Comparison of ENCODE assay signal across 1 cellular context in the genomic region with DNA sequence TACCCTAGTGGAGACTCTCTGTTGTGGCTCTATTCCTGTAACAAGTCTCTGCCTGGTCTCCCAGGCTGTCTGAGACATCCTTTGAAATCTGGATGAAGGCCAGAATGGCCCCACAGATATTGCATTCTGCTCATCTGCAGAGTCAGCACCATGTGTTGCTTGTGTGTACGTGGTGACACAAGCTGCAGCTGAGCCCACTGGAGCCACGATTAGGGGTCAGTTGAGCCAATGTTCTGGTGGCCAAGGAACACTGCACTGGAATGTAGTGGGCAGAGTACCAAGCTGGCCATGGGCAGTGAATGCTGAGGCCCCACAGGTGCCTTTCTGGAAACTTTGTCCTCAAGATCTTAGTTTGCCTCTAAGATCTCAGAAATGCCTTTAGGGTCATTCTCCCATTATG.
TF ChIP-seq lines count a peak whose summit lies in the region.

No MANE protein-coding gene starts in this region.

TF ChIP-seq in GM23338, 12 proteins besides CTCF, POLR2A, EP300 and RAD21:
- TF ChIP-seq, protein P1, sequence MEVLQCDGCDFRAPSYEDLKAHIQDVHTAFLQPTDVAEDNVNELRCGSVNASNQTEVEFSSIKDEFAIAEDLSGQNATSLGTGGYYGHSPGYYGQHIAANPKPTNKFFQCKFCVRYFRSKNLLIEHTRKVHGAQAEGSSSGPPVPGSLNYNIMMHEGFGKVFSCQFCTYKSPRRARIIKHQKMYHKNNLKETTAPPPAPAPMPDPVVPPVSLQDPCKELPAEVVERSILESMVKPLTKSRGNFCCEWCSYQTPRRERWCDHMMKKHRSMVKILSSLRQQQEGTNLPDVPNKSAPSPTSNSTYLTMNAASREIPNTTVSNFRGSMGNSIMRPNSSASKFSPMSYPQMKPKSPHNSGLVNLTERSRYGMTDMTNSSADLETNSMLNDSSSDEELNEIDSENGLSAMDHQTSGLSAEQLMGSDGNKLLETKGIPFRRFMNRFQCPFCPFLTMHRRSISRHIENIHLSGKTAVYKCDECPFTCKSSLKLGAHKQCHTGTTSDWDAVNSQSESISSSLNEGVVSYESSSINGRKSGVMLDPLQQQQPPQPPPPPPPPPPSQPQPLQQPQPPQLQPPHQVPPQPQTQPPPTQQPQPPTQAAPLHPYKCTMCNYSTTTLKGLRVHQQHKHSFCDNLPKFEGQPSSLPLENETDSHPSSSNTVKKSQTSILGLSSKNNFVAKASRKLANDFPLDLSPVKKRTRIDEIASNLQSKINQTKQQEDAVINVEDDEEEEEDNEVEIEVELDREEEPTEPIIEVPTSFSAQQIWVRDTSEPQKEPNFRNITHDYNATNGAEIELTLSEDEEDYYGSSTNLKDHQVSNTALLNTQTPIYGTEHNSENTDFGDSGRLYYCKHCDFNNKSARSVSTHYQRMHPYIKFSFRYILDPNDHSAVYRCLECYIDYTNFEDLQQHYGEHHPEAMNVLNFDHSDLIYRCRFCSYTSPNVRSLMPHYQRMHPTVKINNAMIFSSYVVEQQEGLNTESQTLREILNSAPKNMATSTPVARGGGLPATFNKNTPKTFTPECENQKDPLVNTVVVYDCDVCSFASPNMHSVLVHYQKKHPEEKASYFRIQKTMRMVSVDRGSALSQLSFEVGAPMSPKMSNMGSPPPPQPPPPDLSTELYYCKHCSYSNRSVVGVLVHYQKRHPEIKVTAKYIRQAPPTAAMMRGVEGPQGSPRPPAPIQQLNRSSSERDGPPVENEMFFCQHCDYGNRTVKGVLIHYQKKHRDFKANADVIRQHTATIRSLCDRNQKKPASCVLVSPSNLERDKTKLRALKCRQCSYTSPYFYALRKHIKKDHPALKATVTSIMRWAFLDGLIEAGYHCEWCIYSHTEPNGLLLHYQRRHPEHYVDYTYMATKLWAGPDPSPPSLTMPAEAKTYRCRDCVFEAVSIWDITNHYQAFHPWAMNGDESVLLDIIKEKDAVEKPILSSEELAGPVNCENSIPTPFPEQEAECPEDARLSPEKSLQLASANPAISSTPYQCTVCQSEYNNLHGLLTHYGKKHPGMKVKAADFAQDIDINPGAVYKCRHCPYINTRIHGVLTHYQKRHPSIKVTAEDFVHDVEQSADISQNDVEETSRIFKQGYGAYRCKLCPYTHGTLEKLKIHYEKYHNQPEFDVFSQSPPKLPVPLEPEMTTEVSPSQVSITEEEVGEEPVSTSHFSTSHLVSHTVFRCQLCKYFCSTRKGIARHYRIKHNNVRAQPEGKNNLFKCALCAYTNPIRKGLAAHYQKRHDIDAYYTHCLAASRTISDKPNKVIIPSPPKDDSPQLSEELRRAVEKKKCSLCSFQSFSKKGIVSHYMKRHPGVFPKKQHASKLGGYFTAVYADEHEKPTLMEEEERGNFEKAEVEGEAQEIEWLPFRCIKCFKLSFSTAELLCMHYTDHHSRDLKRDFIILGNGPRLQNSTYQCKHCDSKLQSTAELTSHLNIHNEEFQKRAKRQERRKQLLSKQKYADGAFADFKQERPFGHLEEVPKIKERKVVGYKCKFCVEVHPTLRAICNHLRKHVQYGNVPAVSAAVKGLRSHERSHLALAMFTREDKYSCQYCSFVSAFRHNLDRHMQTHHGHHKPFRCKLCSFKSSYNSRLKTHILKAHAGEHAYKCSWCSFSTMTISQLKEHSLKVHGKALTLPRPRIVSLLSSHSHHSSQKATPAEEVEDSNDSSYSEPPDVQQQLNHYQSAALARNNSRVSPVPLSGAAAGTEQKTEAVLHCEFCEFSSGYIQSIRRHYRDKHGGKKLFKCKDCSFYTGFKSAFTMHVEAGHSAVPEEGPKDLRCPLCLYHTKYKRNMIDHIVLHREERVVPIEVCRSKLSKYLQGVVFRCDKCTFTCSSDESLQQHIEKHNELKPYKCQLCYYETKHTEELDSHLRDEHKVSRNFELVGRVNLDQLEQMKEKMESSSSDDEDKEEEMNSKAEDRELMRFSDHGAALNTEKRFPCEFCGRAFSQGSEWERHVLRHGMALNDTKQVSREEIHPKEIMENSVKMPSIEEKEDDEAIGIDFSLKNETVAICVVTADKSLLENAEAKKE (CRISPR knock-in tag; IDR thresholded peaks at IDR 0.05), result no peak
- TF ChIP-seq ZNF331 (CRISPR knock-in tag; IDR thresholded peaks at IDR 0.05; ENCODE audit: low read depth) (no peak), NANOG (IDR thresholded peaks at IDR 0.05; ENCODE audit: borderline replicate concordance) (no peak), JUNB (IDR thresholded peaks at IDR 0.05; ENCODE audit: unreplicated experiment) (no peak), CREB1 (CRISPR knock-in tag; IDR thresholded peaks at IDR 0.05; ENCODE audit: low read depth) (no peak), ZNF114 (CRISPR knock-in tag; IDR thresholded peaks at IDR 0.05) (no peak), EZH2phosphoT487 (IDR thresholded peaks at IDR 0.05; ENCODE audit: unreplicated experiment) (no peak), EZH2 (IDR thresholded peaks at IDR 0.05; ENCODE audit: low read depth, unreplicated experiment) (no peak), POLR2AphosphoS5 (IDR thresholded peaks at IDR 0.05; ENCODE audit: low read depth) (no peak), STAT1 (IDR thresholded peaks at IDR 0.05; ENCODE audit: unreplicated experiment) (no peak)
- TF ChIP-seq, protein P2, sequence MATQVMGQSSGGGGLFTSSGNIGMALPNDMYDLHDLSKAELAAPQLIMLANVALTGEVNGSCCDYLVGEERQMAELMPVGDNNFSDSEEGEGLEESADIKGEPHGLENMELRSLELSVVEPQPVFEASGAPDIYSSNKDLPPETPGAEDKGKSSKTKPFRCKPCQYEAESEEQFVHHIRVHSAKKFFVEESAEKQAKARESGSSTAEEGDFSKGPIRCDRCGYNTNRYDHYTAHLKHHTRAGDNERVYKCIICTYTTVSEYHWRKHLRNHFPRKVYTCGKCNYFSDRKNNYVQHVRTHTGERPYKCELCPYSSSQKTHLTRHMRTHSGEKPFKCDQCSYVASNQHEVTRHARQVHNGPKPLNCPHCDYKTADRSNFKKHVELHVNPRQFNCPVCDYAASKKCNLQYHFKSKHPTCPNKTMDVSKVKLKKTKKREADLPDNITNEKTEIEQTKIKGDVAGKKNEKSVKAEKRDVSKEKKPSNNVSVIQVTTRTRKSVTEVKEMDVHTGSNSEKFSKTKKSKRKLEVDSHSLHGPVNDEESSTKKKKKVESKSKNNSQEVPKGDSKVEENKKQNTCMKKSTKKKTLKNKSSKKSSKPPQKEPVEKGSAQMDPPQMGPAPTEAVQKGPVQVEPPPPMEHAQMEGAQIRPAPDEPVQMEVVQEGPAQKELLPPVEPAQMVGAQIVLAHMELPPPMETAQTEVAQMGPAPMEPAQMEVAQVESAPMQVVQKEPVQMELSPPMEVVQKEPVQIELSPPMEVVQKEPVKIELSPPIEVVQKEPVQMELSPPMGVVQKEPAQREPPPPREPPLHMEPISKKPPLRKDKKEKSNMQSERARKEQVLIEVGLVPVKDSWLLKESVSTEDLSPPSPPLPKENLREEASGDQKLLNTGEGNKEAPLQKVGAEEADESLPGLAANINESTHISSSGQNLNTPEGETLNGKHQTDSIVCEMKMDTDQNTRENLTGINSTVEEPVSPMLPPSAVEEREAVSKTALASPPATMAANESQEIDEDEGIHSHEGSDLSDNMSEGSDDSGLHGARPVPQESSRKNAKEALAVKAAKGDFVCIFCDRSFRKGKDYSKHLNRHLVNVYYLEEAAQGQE (IDR thresholded peaks at IDR 0.05; ENCODE audit: unreplicated experiment), result no peak
- TF ChIP-seq, protein P3, sequence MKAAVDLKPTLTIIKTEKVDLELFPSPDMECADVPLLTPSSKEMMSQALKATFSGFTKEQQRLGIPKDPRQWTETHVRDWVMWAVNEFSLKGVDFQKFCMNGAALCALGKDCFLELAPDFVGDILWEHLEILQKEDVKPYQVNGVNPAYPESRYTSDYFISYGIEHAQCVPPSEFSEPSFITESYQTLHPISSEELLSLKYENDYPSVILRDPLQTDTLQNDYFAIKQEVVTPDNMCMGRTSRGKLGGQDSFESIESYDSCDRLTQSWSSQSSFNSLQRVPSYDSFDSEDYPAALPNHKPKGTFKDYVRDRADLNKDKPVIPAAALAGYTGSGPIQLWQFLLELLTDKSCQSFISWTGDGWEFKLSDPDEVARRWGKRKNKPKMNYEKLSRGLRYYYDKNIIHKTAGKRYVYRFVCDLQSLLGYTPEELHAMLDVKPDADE (IDR thresholded peaks at IDR 0.05), result no peak
